Comparison of ENCODE assay signal across 14 cellular contexts in genomic region chr2:145757503-145758290, GRCh38.
"Had no signal": no experiment of that assay in that cellular context is flagged by ENCODE, and none has a peak within 500 bp of the region (broad histone marks: within the 10 kb centered on the region; RNA-seq: fewer than 3 reads in every experiment).

No MANE protein-coding gene starts in this region.

- H3K4me3 ChIP-seq: adrenal gland, uterus had no signal

- DNase-seq: activated CD4-positive, alpha-beta T cell treated with anti-CD3 and anti-CD28 coated beads, Interleukin-2, amount 10 ng/mL, durations not matched to agents 7 days and 5 days; activated CD8-positive, alpha-beta memory T cell treated with anti-CD3 and anti-CD28 coated beads for 24 hours; activated naive CD4-positive, alpha-beta T cell treated with anti-CD3 and anti-CD28 coated beads, Interleukin-2, amount 10 ng/mL, durations not matched to agents 7 days and 5 days; adrenal gland; effector memory CD4-positive, alpha-beta T cell; erythroblast; foreskin fibroblast; left ventricle myocardium superior; midbrain; naive B cell; retina; uterus had no signal

- ATAC-seq: left ventricle myocardium superior, WTC11 had no signal

- H3K9me3 ChIP-seq: adrenal gland, uterus had no signal

- H3K27ac ChIP-seq: adrenal gland, parathyroid adenoma, uterus had no signal

- H2AFZ ChIP-seq: parathyroid adenoma had no signal

- H3K9ac ChIP-seq: parathyroid adenoma had no signal

- H3K79me2 ChIP-seq: parathyroid adenoma had no signal

- H3K36me3 ChIP-seq: adrenal gland, uterus had no signal

- H3K4me1 ChIP-seq: parathyroid adenoma, uterus had no signal

- H3K27me3 ChIP-seq: adrenal gland, uterus had no signal
